1 cellular context compared by ENCODE assay signal in genomic region chrX:53319614-53320542, GRCh38.
TF ChIP-seq lines count a peak whose summit lies in the region.

No MANE protein-coding gene starts in this region.

TF ChIP-seq in HepG2, 621 proteins besides CTCF, POLR2A, EP300 and RAD21 (continued from another document):
- no peak for TF ChIP-seq ZFP91 (CRISPR knock-in tag; IDR thresholded peaks at IDR 0.05; ENCODE audit: borderline replicate concordance)
